Comparison of ENCODE assay signal across 1 cellular context in genomic region chr2:25856377-25856776, GRCh38.
TF ChIP-seq lines count a peak whose summit lies in the region.

No MANE protein-coding gene starts in this region.

TF ChIP-seq in K562, 482 proteins besides CTCF, POLR2A, EP300 and RAD21:
- TF ChIP-seq CTCFL (IDR thresholded peaks at IDR 0.05; ENCODE audit: borderline replicate concordance, insufficient read depth, low read depth, low read length, poor library complexity, severe bottlenecking) (peak; percentile 44), XRCC3 (IDR thresholded peaks at IDR 0.05) (no peak)
